ENCODE assay signal across 1 cellular context in the genomic region with DNA sequence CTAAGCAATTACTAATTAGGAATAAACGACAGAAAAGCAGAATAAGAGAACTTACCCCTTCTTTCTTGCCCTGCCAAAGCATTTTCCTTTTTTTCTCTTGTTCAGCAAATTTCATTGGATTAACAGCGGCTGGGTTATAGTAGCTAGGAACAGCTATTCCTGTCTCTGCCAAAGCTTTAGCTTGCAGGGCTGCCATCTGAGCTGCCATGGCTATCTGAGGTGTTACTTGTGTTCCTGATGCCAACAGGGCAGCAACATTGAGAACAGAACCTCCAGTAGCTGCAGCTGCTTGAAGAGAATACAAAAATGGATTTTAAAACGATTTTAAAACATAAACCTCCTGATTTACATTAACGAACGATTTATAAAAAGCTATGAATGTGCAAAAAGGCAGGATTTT.
TF ChIP-seq lines count a peak whose summit lies in the region.

No MANE protein-coding gene starts in this region.

TF ChIP-seq in GM12878, 131 proteins besides CTCF, POLR2A, EP300 and RAD21:
- TF ChIP-seq POLR2AphosphoS5 (IDR thresholded peaks at IDR 0.05; ENCODE audit: low read length) (0 out of 2 replicates have a peak, but pooled peaks have one; percentile 38), ASH2L (IDR thresholded peaks at IDR 0.05; ENCODE audit: borderline replicate concordance, low read depth) (no peak), NR2F1 (conservative IDR thresholded peaks at IDR 0.05) (no peak), JUND (IDR thresholded peaks at IDR 0.05; ENCODE audit: low read depth, low read length) (no peak)
- TF ChIP-seq, protein P1, sequence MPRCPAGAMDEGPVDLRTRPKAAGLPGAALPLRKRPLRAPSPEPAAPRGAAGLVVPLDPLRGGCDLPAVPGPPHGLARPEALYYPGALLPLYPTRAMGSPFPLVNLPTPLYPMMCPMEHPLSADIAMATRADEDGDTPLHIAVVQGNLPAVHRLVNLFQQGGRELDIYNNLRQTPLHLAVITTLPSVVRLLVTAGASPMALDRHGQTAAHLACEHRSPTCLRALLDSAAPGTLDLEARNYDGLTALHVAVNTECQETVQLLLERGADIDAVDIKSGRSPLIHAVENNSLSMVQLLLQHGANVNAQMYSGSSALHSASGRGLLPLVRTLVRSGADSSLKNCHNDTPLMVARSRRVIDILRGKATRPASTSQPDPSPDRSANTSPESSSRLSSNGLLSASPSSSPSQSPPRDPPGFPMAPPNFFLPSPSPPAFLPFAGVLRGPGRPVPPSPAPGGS (IDR thresholded peaks at IDR 0.05; ENCODE audit: borderline replicate concordance, insufficient read depth, low read depth, low read length, poor library complexity, severe bottlenecking): no peak
